ENCODE assay signal across 10 cellular contexts in genomic region chr5:13976867-13977479, GRCh38. TPM values are rescaled to one million over a fixed set of nuclear protein-coding genes. Genes with fewer than 3 reads are reported as not detected.
DNase-seq lines count a peak whose midpoint lies in the region; FAIRE-seq and TF ChIP-seq lines count a peak whose summit lies in the region.
"Had no signal": no experiment of that assay in that cellular context is flagged by ENCODE, and none has a peak within 500 bp of the region (broad histone marks: within the 10 kb centered on the region; RNA-seq: fewer than 3 reads in every experiment).

No MANE protein-coding gene starts in this region.

- no peaks in the 10 kb centered on the region for H3K36me3 Mint-ChIP-seq in nephron (ENCODE audit: low read depth)
- H3K36me3 Mint-ChIP-seq in activated T-helper 2 cell treated with anti-CD3 and anti-CD28 coated beads, Interferon-gamma antibody, Interleukin-2, Interleukin-4, amounts not matched to agents 10 μg/mL and 5 μg/mL and 100 μg/mL, durations not matched to agents 14 hours and 24 hours and 36 hours (ENCODE audit: low read depth): no peaks in the 10 kb centered on the region

- no peak overlapping the region for H3K4me3 Mint-ChIP-seq in nephron
- no peak overlapping the region for H3K4me3 Mint-ChIP-seq in activated T-helper 2 cell treated with anti-CD3 and anti-CD28 coated beads, Interferon-gamma antibody, Interleukin-2, Interleukin-4, amounts not matched to agents 10 μg/mL and 5 μg/mL and 100 μg/mL, durations not matched to agents 14 hours and 24 hours and 36 hours (ENCODE audit: low read depth)

- no peaks in the 10 kb centered on the region for H3K36me3 ChIP-seq in bronchial epithelial cell (ENCODE audit: control insufficient read depth, insufficient read depth, low read length)
- H3K36me3 ChIP-seq: BLaER1 had no signal

- H3K27me3 Mint-ChIP-seq in nephron (ENCODE audit: low read depth): peaks cover 16% of the 10 kb centered on the region
- H3K27me3 Mint-ChIP-seq in activated T-helper 2 cell treated with anti-CD3 and anti-CD28 coated beads, Interferon-gamma antibody, Interleukin-2, Interleukin-4, amounts not matched to agents 10 μg/mL and 5 μg/mL and 100 μg/mL, durations not matched to agents 14 hours and 24 hours and 36 hours (ENCODE audit: low read depth): no peaks in the 10 kb centered on the region

- H3K4me1 Mint-ChIP-seq in nephron: peaks cover 5% of the 10 kb centered on the region
- H3K4me1 Mint-ChIP-seq in activated T-helper 2 cell treated with anti-CD3 and anti-CD28 coated beads, Interferon-gamma antibody, Interleukin-2, Interleukin-4, amounts not matched to agents 10 μg/mL and 5 μg/mL and 100 μg/mL, durations not matched to agents 14 hours and 24 hours and 36 hours (ENCODE audit: low read depth): no peaks in the 10 kb centered on the region

- peak; percentile 26 for DNase-seq in DMS79 treated with DMSO at 0.1 percent for 48 hours (lab: John Stamatoyannopoulos, UW)
- DNase-seq in DMS79 (lab: John Stamatoyannopoulos, UW): no peak
- peak; percentile 68 for DNase-seq in NCI-H2227 (lab: John Stamatoyannopoulos, UW; ENCODE audit: unreplicated experiment)
- peak; percentile 56 for DNase-seq in bronchial epithelial cell (ENCODE audit: low read depth)
- no peak for DNase-seq in effector CD4-positive, alpha-beta T cell
- no peak for DNase-seq in activated T-helper 2 cell treated with anti-CD3 and anti-CD28 coated beads, Interferon-gamma antibody, Interleukin-2, Interleukin-4, amounts not matched to agents 10 μg/mL and 5 μg/mL and 100 μg/mL, durations not matched to agents 14 hours and 24 hours and 36 hours (ENCODE audit: low spot score)
- DNase-seq in activated CD4-positive, alpha-beta T cell treated with anti-CD3 and anti-CD28 coated beads for 1 hour: no peak

- TF ChIP-seq CTCF in bronchial epithelial cell (IDR thresholded peaks at IDR 0.05; ENCODE audit: insufficient read depth, low read length, severe bottlenecking): peak; percentile 38
- TF ChIP-seq CTCF in nephron (IDR thresholded peaks at IDR 0.05; ENCODE audit: unreplicated experiment in 3 of 3): peak; percentile 42 to 53 (median 51)

- H3K27ac Mint-ChIP-seq in nephron: no peak overlapping the region
- no peak overlapping the region for H3K27ac Mint-ChIP-seq in activated T-helper 2 cell treated with anti-CD3 and anti-CD28 coated beads, Interferon-gamma antibody, Interleukin-2, Interleukin-4, amounts not matched to agents 10 μg/mL and 5 μg/mL and 100 μg/mL, durations not matched to agents 14 hours and 24 hours and 36 hours

- no peak overlapping the region for H3K4me3 ChIP-seq in bronchial epithelial cell (ENCODE audit: low read depth, low read length)
- H3K4me3 ChIP-seq: BLaER1 had no signal

- intact Hi-C loops in activated T-helper 2 cell treated with anti-CD3 and anti-CD28 coated beads, Interferon-gamma antibody, Interleukin-2, Interleukin-4, amounts not matched to agents 10 μg/mL and 5 μg/mL and 100 μg/mL, durations not matched to agents 14 hours and 24 hours and 36 hours (cut with micrococcal nuclease): no loop called here

- FAIRE-seq in bronchial epithelial cell (lab: Jason Lieb, UNC): no peak

- no peaks in the 10 kb centered on the region for H3K9me3 Mint-ChIP-seq in nephron
- no peaks in the 10 kb centered on the region for H3K9me3 Mint-ChIP-seq in activated T-helper 2 cell treated with anti-CD3 and anti-CD28 coated beads, Interferon-gamma antibody, Interleukin-2, Interleukin-4, amounts not matched to agents 10 μg/mL and 5 μg/mL and 100 μg/mL, durations not matched to agents 14 hours and 24 hours and 36 hours

- H3K27me3 ChIP-seq in bronchial epithelial cell (ENCODE audit: control insufficient read depth, insufficient read depth, low read length): no peaks in the 10 kb centered on the region
- H3K27me3 ChIP-seq: BLaER1 had no signal

RNA-seq across cellular contexts. Expression of gene DNAH5, which starts 32.5 kb away (rescaled TPM):
- under 0.01 and 0.13 TPM in 2 replicates for total RNA-seq in bronchial epithelial cell
- not detected in 2 replicates for total RNA-seq in activated T-helper 2 cell treated with anti-CD3 and anti-CD28 coated beads, Interferon-gamma antibody, Interleukin-2, Interleukin-4, amounts not matched to agents 10 μg/mL and 5 μg/mL and 100 μg/mL, durations not matched to agents 14 hours and 24 hours and 36 hours
- total RNA-seq: activated CD8-positive, alpha-beta memory T cell treated with anti-CD3 and anti-CD28 coated beads for 36 hours had no signal

Comparison
In these comparisons a context has a peak if more than half of its experiments do, and no peak if none do; other contexts are left out.
1. DNase-seq: peak in DMS79 treated with DMSO at 0.1 percent for 48 hours (single experiment), NCI-H2227 (single experiment) and bronchial epithelial cell (single experiment); none in DMS79 (single experiment), effector CD4-positive, alpha-beta T cell (single experiment), activated T-helper 2 cell treated with anti-CD3 and anti-CD28 coated beads, Interferon-gamma antibody, Interleukin-2, Interleukin-4, amounts not matched to agents 10 μg/mL and 5 μg/mL and 100 μg/mL, durations not matched to agents 14 hours and 24 hours and 36 hours (single experiment) and activated CD4-positive, alpha-beta T cell treated with anti-CD3 and anti-CD28 coated beads for 1 hour (single experiment).